1 cellular context compared by ENCODE assay signal in the genomic region with DNA sequence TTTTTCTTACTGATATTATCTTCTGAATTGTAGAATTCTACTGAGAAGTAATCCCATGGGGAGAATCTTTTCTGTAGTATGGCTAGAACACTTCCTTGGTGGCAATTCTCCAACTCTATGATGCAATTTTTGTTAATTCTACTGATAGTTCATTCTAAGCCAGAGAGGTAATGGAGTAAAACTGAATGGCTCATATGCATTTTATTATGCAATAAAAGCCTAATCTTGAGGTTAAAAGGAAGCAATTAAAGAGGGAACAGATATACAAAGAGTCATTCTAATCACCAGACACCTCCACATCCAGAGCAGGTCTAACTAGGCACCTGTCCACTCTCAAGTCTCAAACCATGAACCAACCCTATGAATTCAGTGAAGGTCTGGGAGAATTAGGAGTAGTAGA.
A peak's percentile ranks its signal among the peaks of the same experiment; 100 is the strongest.
TF ChIP-seq lines count a peak whose summit lies in the region.

No MANE protein-coding gene starts in this region.

TF ChIP-seq in HEK293, 187 proteins besides CTCF, POLR2A, EP300 and RAD21 (continued from another document):
- TF ChIP-seq, protein P1, sequence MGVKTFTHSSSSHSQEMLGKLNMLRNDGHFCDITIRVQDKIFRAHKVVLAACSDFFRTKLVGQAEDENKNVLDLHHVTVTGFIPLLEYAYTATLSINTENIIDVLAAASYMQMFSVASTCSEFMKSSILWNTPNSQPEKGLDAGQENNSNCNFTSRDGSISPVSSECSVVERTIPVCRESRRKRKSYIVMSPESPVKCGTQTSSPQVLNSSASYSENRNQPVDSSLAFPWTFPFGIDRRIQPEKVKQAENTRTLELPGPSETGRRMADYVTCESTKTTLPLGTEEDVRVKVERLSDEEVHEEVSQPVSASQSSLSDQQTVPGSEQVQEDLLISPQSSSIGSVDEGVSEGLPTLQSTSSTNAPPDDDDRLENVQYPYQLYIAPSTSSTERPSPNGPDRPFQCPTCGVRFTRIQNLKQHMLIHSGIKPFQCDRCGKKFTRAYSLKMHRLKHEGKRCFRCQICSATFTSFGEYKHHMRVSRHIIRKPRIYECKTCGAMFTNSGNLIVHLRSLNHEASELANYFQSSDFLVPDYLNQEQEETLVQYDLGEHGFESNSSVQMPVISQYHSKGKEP (tag by site-specific recombination; IDR thresholded peaks at IDR 0.05), result peak; percentile 36; the same call in 1 of the 2 replicates
- TF ChIP-seq ZNF350 (tag by site-specific recombination; IDR thresholded peaks at IDR 0.05), result no peak
- no peak for TF ChIP-seq ZNF221 (tag by site-specific recombination; IDR thresholded peaks at IDR 0.05; ENCODE audit: borderline replicate concordance)
- TF ChIP-seq, protein P2, sequence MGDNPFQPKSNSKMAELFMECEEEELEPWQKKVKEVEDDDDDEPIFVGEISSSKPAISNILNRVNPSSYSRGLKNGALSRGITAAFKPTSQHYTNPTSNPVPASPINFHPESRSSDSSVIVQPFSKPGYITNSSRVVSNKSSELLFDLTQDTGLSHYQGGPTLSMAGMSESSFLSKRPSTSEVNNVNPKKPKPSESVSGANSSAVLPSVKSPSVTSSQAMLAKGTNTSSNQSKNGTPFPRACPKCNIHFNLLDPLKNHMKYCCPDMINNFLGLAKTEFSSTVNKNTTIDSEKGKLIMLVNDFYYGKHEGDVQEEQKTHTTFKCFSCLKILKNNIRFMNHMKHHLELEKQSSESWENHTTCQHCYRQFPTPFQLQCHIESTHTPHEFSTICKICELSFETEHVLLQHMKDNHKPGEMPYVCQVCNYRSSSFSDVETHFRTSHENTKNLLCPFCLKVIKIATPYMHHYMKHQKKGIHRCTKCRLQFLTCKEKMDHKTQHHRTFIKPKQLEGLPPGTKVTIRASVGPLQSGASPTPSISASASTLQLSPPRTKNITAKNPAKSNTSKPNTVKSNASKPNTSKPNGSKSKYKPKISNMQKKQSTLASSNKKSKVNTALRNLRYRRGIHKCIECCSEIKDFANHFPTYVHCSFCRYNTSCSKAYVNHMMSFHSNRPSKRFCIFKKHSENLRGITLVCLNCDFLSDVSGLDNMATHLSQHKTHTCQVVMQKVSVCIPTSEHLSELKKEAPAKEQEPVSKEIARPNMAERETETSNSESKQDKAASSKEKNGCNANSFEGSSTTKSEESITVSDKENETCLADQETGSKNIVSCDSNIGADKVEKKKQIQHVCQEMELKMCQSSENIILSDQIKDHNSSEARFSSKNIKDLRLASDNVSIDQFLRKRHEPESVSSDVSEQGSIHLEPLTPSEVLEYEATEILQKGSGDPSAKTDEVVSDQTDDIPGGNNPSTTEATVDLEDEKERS (tag by site-specific recombination; IDR thresholded peaks at IDR 0.05), result no peak
- TF ChIP-seq ZNF239 (tag by site-specific recombination; IDR thresholded peaks at IDR 0.05), result no peak
- TF ChIP-seq BCL11B (tag by site-specific recombination; IDR thresholded peaks at IDR 0.05; ENCODE audit: low read depth), result peak; percentile 62; the same call in 1 of the 2 replicates
- no peak for TF ChIP-seq GLIS1 (tag by site-specific recombination; IDR thresholded peaks at IDR 0.05)
- no peak for TF ChIP-seq ZNF311 (tag by site-specific recombination; IDR thresholded peaks at IDR 0.05; ENCODE audit: borderline replicate concordance)
- TF ChIP-seq, protein P3, sequence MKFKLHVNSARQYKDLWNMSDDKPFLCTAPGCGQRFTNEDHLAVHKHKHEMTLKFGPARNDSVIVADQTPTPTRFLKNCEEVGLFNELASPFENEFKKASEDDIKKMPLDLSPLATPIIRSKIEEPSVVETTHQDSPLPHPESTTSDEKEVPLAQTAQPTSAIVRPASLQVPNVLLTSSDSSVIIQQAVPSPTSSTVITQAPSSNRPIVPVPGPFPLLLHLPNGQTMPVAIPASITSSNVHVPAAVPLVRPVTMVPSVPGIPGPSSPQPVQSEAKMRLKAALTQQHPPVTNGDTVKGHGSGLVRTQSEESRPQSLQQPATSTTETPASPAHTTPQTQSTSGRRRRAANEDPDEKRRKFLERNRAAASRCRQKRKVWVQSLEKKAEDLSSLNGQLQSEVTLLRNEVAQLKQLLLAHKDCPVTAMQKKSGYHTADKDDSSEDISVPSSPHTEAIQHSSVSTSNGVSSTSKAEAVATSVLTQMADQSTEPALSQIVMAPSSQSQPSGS (tag by site-specific recombination; IDR thresholded peaks at IDR 0.05; ENCODE audit: low read depth), result no peak
- no peak for TF ChIP-seq ZNF544 (tag by site-specific recombination; IDR thresholded peaks at IDR 0.05)
- TF ChIP-seq OVOL3 (tag by site-specific recombination; IDR thresholded peaks at IDR 0.05), result 0 out of 2 replicates have a peak, but pooled peaks have one; percentile 13
- TF ChIP-seq ZBTB8A (tag by site-specific recombination; IDR thresholded peaks at IDR 0.05), result no peak
- peak; percentile 66; the same call in 1 of the 2 replicates for TF ChIP-seq OSR2 (tag by site-specific recombination; IDR thresholded peaks at IDR 0.05)
- TF ChIP-seq ZNF121 (tag by site-specific recombination; IDR thresholded peaks at IDR 0.05), result no peak
- no peak for TF ChIP-seq ZNF157 (tag by site-specific recombination; IDR thresholded peaks at IDR 0.05)
- TF ChIP-seq ZBTB7A (tag by site-specific recombination; IDR thresholded peaks at IDR 0.05; ENCODE audit: low read depth), result no peak
- TF ChIP-seq, protein P4, sequence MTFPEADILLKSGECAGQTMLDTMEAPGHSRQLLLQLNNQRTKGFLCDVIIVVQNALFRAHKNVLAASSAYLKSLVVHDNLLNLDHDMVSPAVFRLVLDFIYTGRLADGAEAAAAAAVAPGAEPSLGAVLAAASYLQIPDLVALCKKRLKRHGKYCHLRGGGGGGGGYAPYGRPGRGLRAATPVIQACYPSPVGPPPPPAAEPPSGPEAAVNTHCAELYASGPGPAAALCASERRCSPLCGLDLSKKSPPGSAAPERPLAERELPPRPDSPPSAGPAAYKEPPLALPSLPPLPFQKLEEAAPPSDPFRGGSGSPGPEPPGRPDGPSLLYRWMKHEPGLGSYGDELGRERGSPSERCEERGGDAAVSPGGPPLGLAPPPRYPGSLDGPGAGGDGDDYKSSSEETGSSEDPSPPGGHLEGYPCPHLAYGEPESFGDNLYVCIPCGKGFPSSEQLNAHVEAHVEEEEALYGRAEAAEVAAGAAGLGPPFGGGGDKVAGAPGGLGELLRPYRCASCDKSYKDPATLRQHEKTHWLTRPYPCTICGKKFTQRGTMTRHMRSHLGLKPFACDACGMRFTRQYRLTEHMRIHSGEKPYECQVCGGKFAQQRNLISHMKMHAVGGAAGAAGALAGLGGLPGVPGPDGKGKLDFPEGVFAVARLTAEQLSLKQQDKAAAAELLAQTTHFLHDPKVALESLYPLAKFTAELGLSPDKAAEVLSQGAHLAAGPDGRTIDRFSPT (tag by site-specific recombination; IDR thresholded peaks at IDR 0.05), result 0 out of 2 replicates have a peak, but pooled peaks have one; percentile 22
- peak; percentile 29; the same call in 1 of the 2 replicates for TF ChIP-seq SCRT1 (tag by site-specific recombination; IDR thresholded peaks at IDR 0.05; ENCODE audit: borderline replicate concordance)
- peak; percentile 76; the same call in 1 of the 2 replicates for TF ChIP-seq ZNF843 (tag by site-specific recombination; IDR thresholded peaks at IDR 0.05)
- TF ChIP-seq, protein P5, sequence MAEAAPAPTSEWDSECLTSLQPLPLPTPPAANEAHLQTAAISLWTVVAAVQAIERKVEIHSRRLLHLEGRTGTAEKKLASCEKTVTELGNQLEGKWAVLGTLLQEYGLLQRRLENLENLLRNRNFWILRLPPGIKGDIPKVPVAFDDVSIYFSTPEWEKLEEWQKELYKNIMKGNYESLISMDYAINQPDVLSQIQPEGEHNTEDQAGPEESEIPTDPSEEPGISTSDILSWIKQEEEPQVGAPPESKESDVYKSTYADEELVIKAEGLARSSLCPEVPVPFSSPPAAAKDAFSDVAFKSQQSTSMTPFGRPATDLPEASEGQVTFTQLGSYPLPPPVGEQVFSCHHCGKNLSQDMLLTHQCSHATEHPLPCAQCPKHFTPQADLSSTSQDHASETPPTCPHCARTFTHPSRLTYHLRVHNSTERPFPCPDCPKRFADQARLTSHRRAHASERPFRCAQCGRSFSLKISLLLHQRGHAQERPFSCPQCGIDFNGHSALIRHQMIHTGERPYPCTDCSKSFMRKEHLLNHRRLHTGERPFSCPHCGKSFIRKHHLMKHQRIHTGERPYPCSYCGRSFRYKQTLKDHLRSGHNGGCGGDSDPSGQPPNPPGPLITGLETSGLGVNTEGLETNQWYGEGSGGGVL (tag by site-specific recombination; IDR thresholded peaks at IDR 0.05), result peak; percentile 24; the same call in 1 of the 2 replicates
- TF ChIP-seq ZNF169 (tag by site-specific recombination; IDR thresholded peaks at IDR 0.05), result no peak
- TF ChIP-seq, protein P6, sequence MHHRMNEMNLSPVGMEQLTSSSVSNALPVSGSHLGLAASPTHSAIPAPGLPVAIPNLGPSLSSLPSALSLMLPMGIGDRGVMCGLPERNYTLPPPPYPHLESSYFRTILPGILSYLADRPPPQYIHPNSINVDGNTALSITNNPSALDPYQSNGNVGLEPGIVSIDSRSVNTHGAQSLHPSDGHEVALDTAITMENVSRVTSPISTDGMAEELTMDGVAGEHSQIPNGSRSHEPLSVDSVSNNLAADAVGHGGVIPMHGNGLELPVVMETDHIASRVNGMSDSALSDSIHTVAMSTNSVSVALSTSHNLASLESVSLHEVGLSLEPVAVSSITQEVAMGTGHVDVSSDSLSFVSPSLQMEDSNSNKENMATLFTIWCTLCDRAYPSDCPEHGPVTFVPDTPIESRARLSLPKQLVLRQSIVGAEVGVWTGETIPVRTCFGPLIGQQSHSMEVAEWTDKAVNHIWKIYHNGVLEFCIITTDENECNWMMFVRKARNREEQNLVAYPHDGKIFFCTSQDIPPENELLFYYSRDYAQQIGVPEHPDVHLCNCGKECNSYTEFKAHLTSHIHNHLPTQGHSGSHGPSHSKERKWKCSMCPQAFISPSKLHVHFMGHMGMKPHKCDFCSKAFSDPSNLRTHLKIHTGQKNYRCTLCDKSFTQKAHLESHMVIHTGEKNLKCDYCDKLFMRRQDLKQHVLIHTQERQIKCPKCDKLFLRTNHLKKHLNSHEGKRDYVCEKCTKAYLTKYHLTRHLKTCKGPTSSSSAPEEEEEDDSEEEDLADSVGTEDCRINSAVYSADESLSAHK (tag by site-specific recombination; IDR thresholded peaks at IDR 0.05), result peak; percentile 53; the same call in 1 of the 2 replicates
- TF ChIP-seq PRDM1 (tag by site-specific recombination; IDR thresholded peaks at IDR 0.05), result peak; percentile 39; the same call in 1 of the 2 replicates
- TF ChIP-seq ZNF248 (tag by site-specific recombination; IDR thresholded peaks at IDR 0.05), result no peak
